Comparison of ENCODE assay signal across 8 cellular contexts in genomic region chr5:148384389-148384756, GRCh38. TPM values are rescaled to one million over a fixed set of nuclear protein-coding genes. Genes with fewer than 3 reads are reported as not detected.
DNase-seq lines count a peak whose midpoint lies in the region; ATAC-seq and TF ChIP-seq lines count a peak whose summit lies in the region.

No MANE protein-coding gene starts in this region.

- H3K27ac ChIP-seq in OCI-LY3 (ENCODE audit: low read length): peak overlapping the region; percentile 60

- TF ChIP-seq CTCF in OCI-LY3 (IDR thresholded peaks at IDR 0.05; ENCODE audit: low read depth, low read length) (no peak), mucosa of descending colon (IDR thresholded peaks at IDR 0.05) (no peak)

- no peaks in the 10 kb centered on the region for H3K27me3 ChIP-seq in OCI-LY3 (ENCODE audit: low read depth, low read length)

- H3K4me2 ChIP-seq in OCI-LY3 (ENCODE audit: low read length): peak overlapping the region; percentile 90

- peaks cover 47% of the 10 kb centered on the region for H3K79me2 ChIP-seq in OCI-LY3 (ENCODE audit: low read length)

- H3K9me3 ChIP-seq in ES-I3 (ENCODE audit: control insufficient read depth, insufficient read depth, low read length) (no peaks in the 10 kb centered on the region), OCI-LY3 (ENCODE audit: insufficient read depth, low read length) (no peaks in the 10 kb centered on the region), mucosa of descending colon (no peaks in the 10 kb centered on the region)

- peak; percentile 22 for ATAC-seq in GM21737 (IDR thresholded peaks at IDR 0.05; ENCODE audit: unreplicated experiment)
- ATAC-seq in mucosa of descending colon: peak; percentile 44

- H3K9ac ChIP-seq in ES-I3 (ENCODE audit: low read depth, low read length) (peak overlapping the region; percentile 90), OCI-LY3 (ENCODE audit: low read length) (peak overlapping the region; percentile 85)

- H4K20me1 ChIP-seq in OCI-LY3 (ENCODE audit: insufficient read depth, low read length): peaks cover 12% of the 10 kb centered on the region

- intact Hi-C loops in mucosa of descending colon (cut with DNase I, micrococcal nuclease): no loop called here

- H3K4me1 ChIP-seq in ES-I3 (ENCODE audit: insufficient read depth, low read length) (peaks cover 4% of the 10 kb centered on the region; the same call in 1 of the 2 replicates), OCI-LY3 (ENCODE audit: low read length) (peaks cover 29% of the 10 kb centered on the region), mucosa of descending colon (ENCODE audit: low read depth) (peaks cover 33% of the 10 kb centered on the region)

- H3K36me3 ChIP-seq in ES-I3 (ENCODE audit: insufficient read depth, low read length) (no peaks in the 10 kb centered on the region), OCI-LY3 (replicated peaks; ENCODE audit: low read depth, low read length) (no peaks in the 10 kb centered on the region), mucosa of descending colon (ENCODE audit: low read depth) (no peaks in the 10 kb centered on the region)

- no peak overlapping the region for H2AFZ ChIP-seq in OCI-LY3 (ENCODE audit: low read depth, low read length)

- H3K4me3 ChIP-seq in OCI-LY3 (ENCODE audit: low read length) (peak overlapping the region; percentile 83), mucosa of descending colon (peak overlapping the region; percentile 69)

- DNase-seq in dermis blood vessel endothelial cell: peak; percentile 31
- DNase-seq in mucosa of descending colon: peak in 1 of 3 donors; percentile 25
- DNase-seq in NCI-H2029 (lab: John Stamatoyannopoulos, UW): no peak
- no peak for DNase-seq in NOMO-1 treated with dmso at 0.1 percent for 144 hours (lab: John Stamatoyannopoulos, UW; ENCODE audit: unreplicated experiment)
- no peak for DNase-seq in NCI-H524 treated with DMSO at 0.1 percent for 48 hours (lab: John Stamatoyannopoulos, UW)

RNA-seq across cellular contexts. Expression of gene FBXO38, which starts 0.6 kb away (rescaled TPM):
- total RNA-seq in dermis blood vessel endothelial cell (47.7 and 63.3 TPM in 2 replicates), mucosa of descending colon (10 to 100 TPM; 46.5 to 48.0 (median 46.9) TPM)

RNA-seq across cellular contexts. Expression of gene SPINK9, which starts 49.0 kb away (rescaled TPM):
- total RNA-seq in dermis blood vessel endothelial cell (not detected in 2 replicates), mucosa of descending colon (not detected)
